2 cellular contexts compared by ENCODE assay signal in genomic region chr7:56367914-56368313, GRCh38.
DNase-seq lines count a peak whose midpoint lies in the region; TF ChIP-seq lines count a peak whose summit lies in the region.
"Not testable (repeated sequence)": the region's sequence is repeated elsewhere in the genome, so short reads cannot be mapped to it uniquely, and the experiment has no call there.

No MANE protein-coding gene starts in this region.

- H3K4me2 ChIP-seq in osteoblast (ENCODE audit: insufficient read depth, low read length) = not testable (repeated sequence)

- H3K27ac ChIP-seq in osteoblast (ENCODE audit: low read depth, low read length); spleen: not testable (repeated sequence)

- not testable (repeated sequence) for H3K4me1 ChIP-seq in osteoblast (ENCODE audit: insufficient read depth, low read length); spleen

- H3K27me3 ChIP-seq in osteoblast (ENCODE audit: insufficient read depth, low read length); spleen (replicated peaks in 1 of 7): not testable (repeated sequence)

- TF ChIP-seq CTCF in osteoblast (IDR thresholded peaks at IDR 0.05; ENCODE audit: extremely low read depth, low read depth, low read length); spleen (IDR thresholded peaks at IDR 0.05 in 8 of 11, conservative IDR thresholded peaks at IDR 0.05 in 3 of 11): not testable (repeated sequence)

- H2AFZ ChIP-seq in osteoblast (ENCODE audit: low read length) = not testable (repeated sequence)

- DNase-seq in osteoblast (ENCODE audit: insufficient read length, low spot score, missing footprints) = peak; percentile 3
- peak; percentile 29 for DNase-seq in spleen

- not testable (repeated sequence) for TF ChIP-seq POLR2A in spleen (IDR thresholded peaks at IDR 0.05)

- not testable (repeated sequence) for H3K36me3 ChIP-seq in osteoblast (ENCODE audit: insufficient read depth, low read length); spleen

- not testable (repeated sequence) for H3K79me2 ChIP-seq in osteoblast (ENCODE audit: insufficient read depth, low read length)

- WGBS in spleen, 5 donors = 90 to 93% (median 93%) methylated on average over 15 to 19 of the region's 19 CpGs; no CpG with 5 or more reads in 1 of the 5 donors

- not testable (repeated sequence) for H3K9me3 ChIP-seq in osteoblast (ENCODE audit: low read depth, low read length)
- peaks cover 0 to 46% (median 13%) of the 10 kb centered on the region in 8 donors for H3K9me3 ChIP-seq in spleen

- not testable (repeated sequence) for H4K20me1 ChIP-seq in osteoblast (ENCODE audit: insufficient read depth, low read length)

- intact Hi-C loops in spleen (cut with DNase I; ENCODE audit: low total_unique reads) = not testable (repeated sequence)

- H3K4me3 ChIP-seq in osteoblast (ENCODE audit: insufficient read depth, low read length); spleen: not testable (repeated sequence)
